In genomic region chr15:74175271-74176191, GRCh38 we compare ENCODE assay signal across 19 cellular contexts. TPM values are rescaled to one million over a fixed set of nuclear protein-coding genes. Genes with fewer than 3 reads are reported as not detected.
A peak's percentile ranks its signal among the peaks of the same experiment; 100 is the strongest.
DNase-seq lines count a peak whose midpoint lies in the region; ATAC-seq, FAIRE-seq and TF ChIP-seq lines count a peak whose summit lies in the region.
"Had no signal": no experiment of that assay in that cellular context is flagged by ENCODE, and none has a peak within 500 bp of the region (broad histone marks: within the 10 kb centered on the region; RNA-seq: fewer than 3 reads in every experiment).

No MANE protein-coding gene starts in this region.

- H3K4me1 ChIP-seq in breast epithelium (peaks cover 30 to 36% of the 10 kb centered on the region in 2 donors), mammary epithelial cell (ENCODE audit: insufficient read depth, low read length) (peaks cover 17% of the 10 kb centered on the region), H1 (replicated peaks in 1 of 4; ENCODE audit: control insufficient read depth in 3 of 4, insufficient read depth in 4 of 4, low read length in 3 of 4) (peaks cover 0 to 20% (median 12%) of the 10 kb centered on the region in 4 experiments; a peak in 5 of 7 replicates), upper lobe of left lung (peaks cover 19 to 36% (median 24%) of the 10 kb centered on the region in 4 donors)

- H3K9ac ChIP-seq in mammary epithelial cell (ENCODE audit: insufficient read depth, low read length) (no peak overlapping the region), H1 (replicated peaks in 1 of 4; ENCODE audit: extremely low read depth in 1 of 4, low read depth in 3 of 4, low read length in 3 of 4) (no peak overlapping the region)

- peak overlapping the region; percentile 16 for H2BK5ac ChIP-seq in H1 (ENCODE audit: low read depth, low read length)

- in situ Hi-C loops in mammary epithelial cell (cut with MboI; ENCODE audit: low sequenced_read_pairs in 2 of 2), result no loop called here

- no peak overlapping the region for H3K14ac ChIP-seq in H1 (ENCODE audit: insufficient read length)

- H3K23me2 ChIP-seq in H1 (ENCODE audit: low read depth, low read length), result no peaks in the 10 kb centered on the region; the same call in 1 of the 2 replicates

- POLR2A ChIA-PET in H1 (lab: Charles Lee; ENCODE audit: partially characterized antibody), result interaction anchor here (0.8 to 2.7 kb wide), 14 partner anchors 10 to 114 kb away, joined by 3 to 14 read pairs (median 4); partner anchors contain the start of gene STRA6
- POLR2A ChIA-PET in activated CD4-positive, alpha-beta T cell treated with anti-CD3 and anti-CD28 coated beads for 36 hours (lab: Charles Lee), result no interaction called here

- H3K79me2 ChIP-seq in mammary epithelial cell (ENCODE audit: insufficient read depth, low read length) (no peaks in the 10 kb centered on the region), H1 (ENCODE audit: control insufficient read depth in 1 of 2, insufficient read depth in 2 of 2, low read length in 2 of 2) (no peaks in the 10 kb centered on the region)

- H3K36me3 Mint-ChIP-seq in neural crest cell (ENCODE audit: low read depth), result peaks cover 4% of the 10 kb centered on the region
- no peaks in the 10 kb centered on the region for H3K36me3 Mint-ChIP-seq in activated CD4-positive, alpha-beta T cell treated with anti-CD3 and anti-CD28 coated beads for 36 hours (ENCODE audit: low read depth)
- H3K36me3 Mint-ChIP-seq: immature natural killer cell had no signal

- DNase-seq in breast epithelium (ENCODE audit: low spot score in 2 of 2), result peak in 1 of 2 donors; percentile 15
- no peak for DNase-seq in mammary epithelial cell
- DNase-seq in H1 (ENCODE audit: low read depth in 1 of 2, low spot score in 2 of 2), result no peak
- no peak for DNase-seq in neural crest cell (ENCODE audit: low read depth, low spot score)
- DNase-seq in upper lobe of left lung, result peak; percentile 15 to 82
- no peak for DNase-seq in NCI-H128 (lab: John Stamatoyannopoulos, UW; ENCODE audit: unreplicated experiment)
- DNase-seq in activated CD4-positive, alpha-beta T cell treated with anti-CD3 and anti-CD28 coated beads for 36 hours, result no peak
- DNase-seq: activated CD4-positive, alpha-beta T cell treated with anti-CD3 and anti-CD28 coated beads, Interleukin-2, amount 50 U/mL, for 48 hours; anterior cingulate cortex; CD4-positive, alpha-beta T cell; cortex of kidney; DND-41; immature natural killer cell; IMR-90; NCI-H2081; NCI-H748 treated with DMSO at 0.1 percent for 48 hours had no signal

- H2BK120ac ChIP-seq in H1 (replicated peaks; ENCODE audit: low read depth, low read length), result no peak overlapping the region

- H4K5ac ChIP-seq in H1 (ENCODE audit: insufficient read length, low read depth, low read length), result no peak overlapping the region

- H3K4me3 Mint-ChIP-seq in neural crest cell, result peak overlapping the region; percentile 79
- no peak overlapping the region for H3K4me3 Mint-ChIP-seq in activated CD4-positive, alpha-beta T cell treated with anti-CD3 and anti-CD28 coated beads for 36 hours
- H3K4me3 Mint-ChIP-seq: CD4-positive, alpha-beta T cell; immature natural killer cell had no signal

- peak overlapping the region; percentile 88 to 95 for H3K27ac ChIP-seq in breast epithelium
- no peak overlapping the region for H3K27ac ChIP-seq in mammary epithelial cell (ENCODE audit: insufficient read depth, low read depth, low read length)
- no peak overlapping the region for H3K27ac ChIP-seq in H1 (ENCODE audit: low read depth, low read length)
- no peak overlapping the region for H3K27ac ChIP-seq in upper lobe of left lung
- H3K27ac ChIP-seq: neutrophil had no signal

- H4K91ac ChIP-seq in H1 (replicated peaks; ENCODE audit: insufficient read length, low read length), result no peak overlapping the region

- TF ChIP-seq EP300 in H1 (IDR thresholded peaks at IDR 0.05; ENCODE audit: borderline replicate concordance in 1 of 2, low read depth in 2 of 2, low read length in 2 of 2), result no peak
- no peak for TF ChIP-seq EP300 in upper lobe of left lung (IDR thresholded peaks at IDR 0.05)

- H3K23ac ChIP-seq in H1 (ENCODE audit: insufficient read length), result no peak overlapping the region

- FAIRE-seq in H1 (lab: Jason Lieb, UNC), result no peak

- ATAC-seq in upper lobe of left lung (ENCODE audit: low FRiP score in 2 of 2) (no peak), GM21390 (IDR thresholded peaks at IDR 0.05; ENCODE audit: unreplicated experiment) (no peak)
- ATAC-seq in activated CD4-positive, alpha-beta T cell treated with anti-CD3 and anti-CD28 coated beads for 36 hours, result no peak
- ATAC-seq: Panc1 had no signal

- H3K36me3 ChIP-seq in breast epithelium, result no peaks in the 10 kb centered on the region
- H3K36me3 ChIP-seq in mammary epithelial cell (ENCODE audit: insufficient read depth, low read length), result no peaks in the 10 kb centered on the region
- no peaks in the 10 kb centered on the region for H3K36me3 ChIP-seq in H1 (ENCODE audit: control insufficient read depth in 2 of 4, insufficient read depth in 4 of 4, low read length in 3 of 4)
- no peaks in the 10 kb centered on the region for H3K36me3 ChIP-seq in upper lobe of left lung
- H3K36me3 ChIP-seq: neutrophil had no signal

- no peaks in the 10 kb centered on the region for H3K9me3 ChIP-seq in breast epithelium
- no peaks in the 10 kb centered on the region for H3K9me3 ChIP-seq in mammary epithelial cell (replicated peaks; ENCODE audit: insufficient read depth, low read length)
- H3K9me3 ChIP-seq in H1 (ENCODE audit: insufficient read depth in 2 of 2, low read depth in 1 of 2, low read length in 1 of 2), result no peaks in the 10 kb centered on the region
- H3K9me3 ChIP-seq in upper lobe of left lung, result no peaks in the 10 kb centered on the region
- H3K9me3 ChIP-seq: neutrophil had no signal

- H3K4ac ChIP-seq in H1 (replicated peaks; ENCODE audit: insufficient read length, low read depth, low read length), result no peak overlapping the region

- H4K8ac ChIP-seq in H1 (ENCODE audit: extremely low read depth, insufficient read depth, low read length), result no peak overlapping the region

- no peak overlapping the region for H2AK5ac ChIP-seq in H1 (ENCODE audit: low read depth, low read length)

- H3K18ac ChIP-seq in H1 (ENCODE audit: extremely low read depth, low read length), result no peak overlapping the region

- no peak overlapping the region for H2BK20ac ChIP-seq in H1 (ENCODE audit: low read length)

- no peaks in the 10 kb centered on the region for H3K79me1 ChIP-seq in H1 (ENCODE audit: low read depth, low read length)

- CTCF ChIA-PET in mammary epithelial cell (lab: Charles Lee; ENCODE audit: low non-redundant PET), result no interaction called here
- CTCF ChIA-PET in H1 (lab: Charles Lee; ENCODE audit: partially characterized antibody), result interaction anchor here (0.5 to 3.3 kb wide), 19 partner anchors 13 to 145 kb away, joined by 3 to 13 read pairs (median 5); partner anchors contain the start of gene STRA6
- CTCF ChIA-PET in activated CD4-positive, alpha-beta T cell treated with anti-CD3 and anti-CD28 coated beads for 36 hours (lab: Charles Lee), result no interaction called here

- no peak for TF ChIP-seq CTCF in breast epithelium (IDR thresholded peaks at IDR 0.05)
- TF ChIP-seq CTCF in mammary epithelial cell (conservative IDR thresholded peaks at IDR 0.05 in 1 of 2, IDR thresholded peaks at IDR 0.05 in 1 of 2; ENCODE audit: extremely low read depth in 1 of 2, insufficient read depth in 1 of 2, low read depth in 1 of 2, low read length in 2 of 2), result no peak
- no peak for TF ChIP-seq CTCF in H1 (IDR thresholded peaks at IDR 0.05; ENCODE audit: control extremely low read depth in 1 of 3, insufficient read depth in 1 of 3, low read depth in 1 of 3, low read length in 3 of 3)
- TF ChIP-seq CTCF in neural crest cell (conservative IDR thresholded peaks at IDR 0.05), result no peak
- no peak for TF ChIP-seq CTCF in upper lobe of left lung (IDR thresholded peaks at IDR 0.05)

- WGBS in mammary epithelial cell (ENCODE audit: low coverage, missing lambda C conversion rate), result 89% methylated on average over 40 of the region's 45 CpGs
- 93% methylated on average over 45 of the region's 45 CpGs; no CpG with 5 or more reads in 1 of the 2 experiments for WGBS in H1 (ENCODE audit: extremely low coverage in 1 of 2, insufficient coverage in 1 of 2, insufficient read length in 1 of 2, insufficient replicate concordance in 2 of 2, low coverage in 1 of 2, low lambda C conversion rate in 2 of 2, missing lambda C conversion rate in 1 of 2), 2 experiments
- 90 to 95% methylated on average over 28 to 38 of the region's 45 CpGs for WGBS in upper lobe of left lung, 2 donors

- peaks cover 71% of the 10 kb centered on the region for H3K4me1 Mint-ChIP-seq in neural crest cell
- H3K4me1 Mint-ChIP-seq in activated CD4-positive, alpha-beta T cell treated with anti-CD3 and anti-CD28 coated beads for 36 hours, result no peaks in the 10 kb centered on the region
- H3K4me1 Mint-ChIP-seq: immature natural killer cell had no signal

- H3K27me3 Mint-ChIP-seq in neural crest cell (ENCODE audit: low read depth), result peaks cover 22% of the 10 kb centered on the region
- H3K27me3 Mint-ChIP-seq in activated CD4-positive, alpha-beta T cell treated with anti-CD3 and anti-CD28 coated beads for 36 hours, result peaks cover 2% of the 10 kb centered on the region
- H3K27me3 Mint-ChIP-seq: CD4-positive, alpha-beta T cell had no signal

- no peaks in the 10 kb centered on the region for H3K9me3 Mint-ChIP-seq in neural crest cell
- no peaks in the 10 kb centered on the region for H3K9me3 Mint-ChIP-seq in activated CD4-positive, alpha-beta T cell treated with anti-CD3 and anti-CD28 coated beads for 36 hours (ENCODE audit: low read depth)
- H3K9me3 Mint-ChIP-seq: CD4-positive, alpha-beta T cell; immature natural killer cell had no signal

- H3K4me3 ChIP-seq in breast epithelium (peak overlapping the region; percentile 43 to 68 (median 56)), mammary epithelial cell (replicated peaks in 1 of 3; ENCODE audit: insufficient read depth in 1 of 3, low read depth in 2 of 3, low read length in 3 of 3) (no peak overlapping the region), H1 (ENCODE audit: extremely low read depth in 1 of 4, insufficient read depth in 2 of 4, low read depth in 3 of 4, low read length in 4 of 4) (no peak overlapping the region), upper lobe of left lung (no peak overlapping the region)

- dilution Hi-C loops in mammary epithelial cell (cut with HindIII; ENCODE audit: low sequenced_read_pairs), result no loop called here

- no peak; a peak in 1 of 4 replicates for TF ChIP-seq RAD21 in H1 (IDR thresholded peaks at IDR 0.05 in 1 of 2, conservative IDR thresholded peaks at IDR 0.05 in 1 of 2; ENCODE audit: low read depth in 2 of 2, low read length in 2 of 2)

- peak overlapping the region; percentile 91; the same call in 1 of the 2 replicates for H2BK12ac ChIP-seq in H1 (ENCODE audit: low read depth, low read length)

- TF ChIP-seq POLR2A in breast epithelium (IDR thresholded peaks at IDR 0.05) (no peak), H1 (IDR thresholded peaks at IDR 0.05; ENCODE audit: control extremely low read depth in 1 of 2, low read depth in 2 of 2, low read length in 2 of 2) (no peak), upper lobe of left lung (IDR thresholded peaks at IDR 0.05) (no peak)

- BruUV-seq in mammary epithelial cell (replicated peaks; lab: Mats Ljungman, UMichigan), result no TSS peak

- intact Hi-C loops in breast epithelium (cut with DNase I; ENCODE audit: low total_unique reads) (no loop called here), mammary epithelial cell (cut with micrococcal nuclease) (no loop called here)
- intact Hi-C loops in activated CD4-positive, alpha-beta T cell treated with anti-CD3 and anti-CD28 coated beads for 36 hours (cut with DNase I, micrococcal nuclease), result no loop called here

- H4K20me1 ChIP-seq in mammary epithelial cell (ENCODE audit: insufficient read depth, low read length), result no peaks in the 10 kb centered on the region
- peaks cover 0 to 2% of the 10 kb centered on the region in 2 experiments for H4K20me1 ChIP-seq in H1 (replicated peaks in 1 of 2; ENCODE audit: control insufficient read depth in 1 of 2, insufficient read depth in 2 of 2, low read length in 2 of 2)

- H3K56ac ChIP-seq in H1 (replicated peaks; ENCODE audit: insufficient read length, low read depth, low read length), result no peak overlapping the region

- H2AFZ ChIP-seq in mammary epithelial cell (ENCODE audit: low read depth, low read length) (no peak overlapping the region), H1 (ENCODE audit: low read length) (no peak overlapping the region)

- no peak overlapping the region for H3K27ac Mint-ChIP-seq in neural crest cell (ENCODE audit: unreplicated experiment)
- no peak overlapping the region for H3K27ac Mint-ChIP-seq in activated CD4-positive, alpha-beta T cell treated with anti-CD3 and anti-CD28 coated beads for 36 hours
- H3K27ac Mint-ChIP-seq: CD4-positive, alpha-beta T cell; immature natural killer cell had no signal

- peak overlapping the region; percentile 40; the same call in 1 of the 2 replicates for H2BK15ac ChIP-seq in H1 (ENCODE audit: low read length)

- H3K27me3 ChIP-seq in breast epithelium (no peaks in the 10 kb centered on the region), mammary epithelial cell (ENCODE audit: insufficient read depth, low read length) (no peaks in the 10 kb centered on the region), H1 (replicated peaks in 1 of 4; ENCODE audit: control insufficient read depth in 3 of 4, extremely low read depth in 1 of 4, insufficient read depth in 3 of 4, low read length in 3 of 4) (no peaks in the 10 kb centered on the region; a peak in 3 of 7 replicates), upper lobe of left lung (no peaks in the 10 kb centered on the region)

- H3K4me2 ChIP-seq in mammary epithelial cell (ENCODE audit: insufficient read depth, low read depth, low read length) (no peak overlapping the region), H1 (ENCODE audit: insufficient read depth in 1 of 2, low read depth in 2 of 2, low read length in 2 of 2) (no peak overlapping the region)

RNA-seq across cellular contexts. Expression of gene ISLR, which starts 2.0 kb away (rescaled TPM):
- total RNA-seq in breast epithelium (10 to 100 TPM; 49.2 to 88.0 (median 71.8) TPM), mammary epithelial cell (under 1 TPM in 1 of 2 donors, not detected in 1; 0.50 TPM), neural crest cell (1.5 and 2.6 TPM in 2 replicates), upper lobe of left lung (10 to 100 TPM; 11.5 to 48.4 (median 21.3) TPM)
- polyA plus RNA-seq in mammary epithelial cell (0.08 TPM), H1 (2011; rRNA removed) (0.29 and 0.82 TPM in 2 replicates)
- not detected for polyA minus RNA-seq in mammary epithelial cell
- total RNA-seq in H1 (2021; fragmentation: NEBNext Ultra II Directional; extraction: Animal tissue kit (Norgen Biotek cat#: 25700)), result 0.35 TPM in 1 of 2 replicates, not detected in the other
- polyA plus RNA-seq in H1 (2011; cell fraction: cytosol; rRNA removed), result 0.27 TPM
- 1.0 TPM for polyA plus RNA-seq in H1 (2011; cell fraction: nucleus; rRNA removed)
- polyA plus RNA-seq in H1 (2012, experiment 1 of 2), result 0.21 to 0.28 TPM (median 0.27 TPM) in 4 replicates
- 0.35 TPM for polyA plus RNA-seq in H1 (2012, experiment 2 of 2)
- polyA plus RNA-seq in H1 (2013, experiment 1 of 2), result 1.0 TPM
- polyA plus RNA-seq in H1 (2013, experiment 2 of 2), result 0.98 TPM
- 0.13 and 0.78 TPM in 2 replicates for polyA minus RNA-seq in H1 (2011; rRNA and poly(A)+ RNA removed)
- polyA minus RNA-seq in H1 (2011; cell fraction: cytosol; rRNA and poly(A)+ RNA removed), result not detected
- polyA minus RNA-seq in H1 (2011; cell fraction: nucleus; rRNA and poly(A)+ RNA removed), result 0.90 TPM
- total RNA-seq in activated CD4-positive, alpha-beta T cell treated with anti-CD3 and anti-CD28 coated beads for 36 hours, result not detected
- total RNA-seq: CD4-positive, alpha-beta T cell had no signal
- polyA plus RNA-seq: immature natural killer cell had no signal

RNA-seq across cellular contexts. Expression of gene STRA6, which starts 27.1 kb away (rescaled TPM):
- total RNA-seq in breast epithelium (1 to 10 TPM in 1 of 3 donors, under 1 TPM in 1, not detected in 1; 0.98 to 1.0 TPM), mammary epithelial cell (under 1 TPM in 1 of 2 donors, not detected in 1; 0.17 TPM), neural crest cell (138 and 146 TPM in 2 replicates), upper lobe of left lung (1 to 10 TPM in 1 of 6 donors, under 1 TPM in 2, not detected in 3; 0.22 to 3.5 (median 0.88) TPM)
- polyA plus RNA-seq in mammary epithelial cell (0.15 TPM), H1 (2011; rRNA removed) (14.5 and 21.0 TPM in 2 replicates)
- not detected for polyA minus RNA-seq in mammary epithelial cell
- total RNA-seq in H1 (2021; fragmentation: NEBNext Ultra II Directional; extraction: Animal tissue kit (Norgen Biotek cat#: 25700)), result 7.6 and 9.3 TPM in 2 replicates
- polyA plus RNA-seq in H1 (2011; cell fraction: cytosol; rRNA removed), result 11.5 TPM
- 54.5 TPM for polyA plus RNA-seq in H1 (2011; cell fraction: nucleus; rRNA removed)
- 9.8 to 16.3 TPM (median 13.8 TPM) in 4 replicates for polyA plus RNA-seq in H1 (2012, experiment 1 of 2)
- 11.1 TPM for polyA plus RNA-seq in H1 (2012, experiment 2 of 2)
- 15.0 TPM for polyA plus RNA-seq in H1 (2013, experiment 1 of 2)
- 14.0 TPM for polyA plus RNA-seq in H1 (2013, experiment 2 of 2)
- polyA minus RNA-seq in H1 (2011; rRNA and poly(A)+ RNA removed), result 13.8 and 14.4 TPM in 2 replicates
- 7.7 TPM for polyA minus RNA-seq in H1 (2011; cell fraction: cytosol; rRNA and poly(A)+ RNA removed)
- 39.6 TPM for polyA minus RNA-seq in H1 (2011; cell fraction: nucleus; rRNA and poly(A)+ RNA removed)
- not detected for total RNA-seq in activated CD4-positive, alpha-beta T cell treated with anti-CD3 and anti-CD28 coated beads for 36 hours
- total RNA-seq: CD4-positive, alpha-beta T cell; IMR-90 had no signal
- polyA plus RNA-seq: immature natural killer cell had no signal

RNA-seq across cellular contexts. Expression of gene ISLR2, which starts 45.1 kb away (rescaled TPM):
- total RNA-seq in breast epithelium (under 1 TPM in 2 of 3 donors, not detected in 1; 0.48 to 0.88 TPM), mammary epithelial cell (under 1 TPM in 1 of 2 donors, not detected in 1; under 0.01 TPM), neural crest cell (9.6 and 10.9 TPM in 2 replicates), upper lobe of left lung (1 to 10 TPM in 2 of 6 donors, under 1 TPM in 1, not detected in 3; under 0.01 to 2.5 (median 1.3) TPM)
- polyA plus RNA-seq in mammary epithelial cell (not detected), H1 (2011; rRNA removed) (0.30 and 0.47 TPM in 2 replicates)
- not detected for polyA minus RNA-seq in mammary epithelial cell
- total RNA-seq in H1 (2021; fragmentation: NEBNext Ultra II Directional; extraction: Animal tissue kit (Norgen Biotek cat#: 25700)), result 0.23 and 0.58 TPM in 2 replicates
- 0.26 TPM for polyA plus RNA-seq in H1 (2011; cell fraction: cytosol; rRNA removed)
- 0.31 TPM for polyA plus RNA-seq in H1 (2011; cell fraction: nucleus; rRNA removed)
- polyA plus RNA-seq in H1 (2012, experiment 1 of 2), result 0.36 to 1.2 TPM (median 0.37 TPM) in 4 replicates
- polyA plus RNA-seq in H1 (2012, experiment 2 of 2), result 0.18 TPM
- polyA plus RNA-seq in H1 (2013, experiment 1 of 2), result 1.2 TPM
- 0.81 TPM for polyA plus RNA-seq in H1 (2013, experiment 2 of 2)
- polyA minus RNA-seq in H1 (2011; rRNA and poly(A)+ RNA removed), result 0.19 and 0.29 TPM in 2 replicates
- polyA minus RNA-seq in H1 (2011; cell fraction: cytosol; rRNA and poly(A)+ RNA removed), result not detected
- 0.50 TPM for polyA minus RNA-seq in H1 (2011; cell fraction: nucleus; rRNA and poly(A)+ RNA removed)
- under 1 TPM in 1 of 2 experiments, not detected in 1; 0.05 TPM for total RNA-seq in activated CD4-positive, alpha-beta T cell treated with anti-CD3 and anti-CD28 coated beads for 36 hours
- total RNA-seq: CD4-positive, alpha-beta T cell; IMR-90 had no signal
- polyA plus RNA-seq: immature natural killer cell, IMR-90 had no signal

Comparison
In these comparisons a context has a peak if more than half of its experiments do, and no peak if none do; other contexts are left out.
1. H3K27ac ChIP-seq: peak in breast epithelium (2 of 2); none in mammary epithelial cell (single experiment), H1 (single experiment) and upper lobe of left lung (0 of 4).
2. H3K4me3 ChIP-seq: peak in breast epithelium (3 of 3); none in mammary epithelial cell (0 of 3), H1 (0 of 4) and upper lobe of left lung (0 of 4).
3. DNase-seq: peak in upper lobe of left lung (2 of 2); none in mammary epithelial cell (single experiment), H1 (0 of 2), neural crest cell (single experiment), NCI-H128 (single experiment) and activated CD4-positive, alpha-beta T cell treated with anti-CD3 and anti-CD28 coated beads for 36 hours (single experiment).
4. RNA of gene STRA6, which starts 27.1 kb away (total RNA-seq): 138 to 146 TPM in neural crest cell; 7.6 to 9.3 TPM in H1, 0.98 to 1.0 TPM in breast epithelium, 0.22 to 3.5 TPM in upper lobe of left lung, 0.17 TPM in mammary epithelial cell and not detected in activated CD4-positive, alpha-beta T cell treated with anti-CD3 and anti-CD28 coated beads for 36 hours; every median in the first group is over 10 times any median in the second.